ENCODE assay signal across 8 cellular contexts in genomic region chr16:85235988-85236831, GRCh38.
DNase-seq lines count a peak whose midpoint lies in the region; ATAC-seq and TF ChIP-seq lines count a peak whose summit lies in the region.

No MANE protein-coding gene starts in this region.

- TF ChIP-seq CTCF in CD8-positive, alpha-beta T cell (IDR thresholded peaks at IDR 0.05): no peak
- no peak for TF ChIP-seq CTCF in esophagus squamous epithelium (IDR thresholded peaks at IDR 0.05)
- no peak for TF ChIP-seq CTCF in osteoblast (IDR thresholded peaks at IDR 0.05; ENCODE audit: extremely low read depth, low read depth, low read length)

- H2AFZ ChIP-seq in osteoblast (ENCODE audit: low read length): no peak overlapping the region

- peaks cover 3% of the 10 kb centered on the region for H3K79me2 ChIP-seq in osteoblast (ENCODE audit: insufficient read depth, low read length)

- H3K4me1 Mint-ChIP-seq in CD8-positive, alpha-beta T cell (ENCODE audit: low read depth): peaks cover 4% of the 10 kb centered on the region

- H3K36me3 Mint-ChIP-seq in CD8-positive, alpha-beta T cell: no peaks in the 10 kb centered on the region

- peaks cover 11% of the 10 kb centered on the region for H3K4me1 ChIP-seq in CD8-positive, alpha-beta T cell (ENCODE audit: insufficient read depth, low read length)
- peaks cover 22 to 72% (median 26%) of the 10 kb centered on the region in 3 donors for H3K4me1 ChIP-seq in esophagus squamous epithelium
- H3K4me1 ChIP-seq in osteoblast (ENCODE audit: insufficient read depth, low read length): peaks cover 43% of the 10 kb centered on the region

- no peak for ATAC-seq in CD8-positive, alpha-beta T cell
- ATAC-seq in HG03342 (IDR thresholded peaks at IDR 0.05; ENCODE audit: unreplicated experiment): peak; percentile 42
- ATAC-seq in HG03469 (IDR thresholded peaks at IDR 0.05; ENCODE audit: unreplicated experiment): no peak

- 6 to 12% methylated on average over 5 to 6 of the region's 20 CpGs for WGBS in esophagus squamous epithelium, 2 donors

- DNase-seq in CD8-positive, alpha-beta T cell: no peak
- DNase-seq in esophagus squamous epithelium (lab: John Stamatoyannopoulos, UW) (no peak), osteoblast (ENCODE audit: insufficient read length, low spot score, missing footprints) (peak; percentile 96), NCI-H1105 treated with DMSO at 0.1 percent for 48 hours (lab: John Stamatoyannopoulos, UW) (no peak), 8988T (no peak)
- DNase-seq in activated CD4-positive, alpha-beta T cell treated with anti-CD3 and anti-CD28 coated beads for 4 hours: no peak

- no peak overlapping the region for H3K4me3 ChIP-seq in CD8-positive, alpha-beta T cell (ENCODE audit: low read depth, low read length)
- H3K4me3 ChIP-seq in esophagus squamous epithelium: peak overlapping the region in 3 of 4 donors; percentile 19 to 61 (median 44)
- peak overlapping the region; percentile 70 for H3K4me3 ChIP-seq in osteoblast (ENCODE audit: insufficient read depth, low read length)

- TF ChIP-seq POLR2A in esophagus squamous epithelium (IDR thresholded peaks at IDR 0.05): no peak

- intact Hi-C loops in CD8-positive, alpha-beta T cell (cut with DNase I, micrococcal nuclease): no loop called here
- intact Hi-C loops in esophagus squamous epithelium (cut with DNase I): no loop called here

- H4K20me1 ChIP-seq in osteoblast (ENCODE audit: insufficient read depth, low read length): peaks cover 39% of the 10 kb centered on the region

- POLR2A ChIA-PET in CD8-positive, alpha-beta T cell (lab: Charles Lee): no interaction called here

- CTCF ChIA-PET in CD8-positive, alpha-beta T cell (lab: Charles Lee): interaction anchor here (1.0 to 1.8 kb wide), 2 partner anchors 10 to 13 kb away, joined by 3 to 9 read pairs; no protein-coding TSS in a partner anchor

- no peak overlapping the region for H3K27ac ChIP-seq in CD8-positive, alpha-beta T cell (ENCODE audit: low read depth, low read length)
- H3K27ac ChIP-seq in esophagus squamous epithelium: peak overlapping the region; percentile 16 to 83 (median 56)
- H3K27ac ChIP-seq in osteoblast (ENCODE audit: low read depth, low read length): peak overlapping the region; percentile 54

- H3K4me2 ChIP-seq in osteoblast (ENCODE audit: insufficient read depth, low read length): peak overlapping the region; percentile 78

- H3K9me3 Mint-ChIP-seq in CD8-positive, alpha-beta T cell: no peaks in the 10 kb centered on the region

- H3K4me3 Mint-ChIP-seq in CD8-positive, alpha-beta T cell: peak overlapping the region; percentile 61

- peaks cover 20% of the 10 kb centered on the region for H3K27me3 Mint-ChIP-seq in CD8-positive, alpha-beta T cell (ENCODE audit: low read depth)

- H3K27me3 ChIP-seq in CD8-positive, alpha-beta T cell (ENCODE audit: insufficient read depth, low read length): peaks cover 9% of the 10 kb centered on the region
- H3K27me3 ChIP-seq in esophagus squamous epithelium (peaks cover 0 to 54% (median 0%) of the 10 kb centered on the region in 4 donors), osteoblast (ENCODE audit: insufficient read depth, low read length) (no peaks in the 10 kb centered on the region)

- no peaks in the 10 kb centered on the region for H3K9me3 ChIP-seq in CD8-positive, alpha-beta T cell (ENCODE audit: low read length)
- H3K9me3 ChIP-seq in esophagus squamous epithelium (no peaks in the 10 kb centered on the region), osteoblast (ENCODE audit: low read depth, low read length) (no peaks in the 10 kb centered on the region)

- no peak overlapping the region for H3K27ac Mint-ChIP-seq in CD8-positive, alpha-beta T cell

- no peaks in the 10 kb centered on the region for H3K36me3 ChIP-seq in CD8-positive, alpha-beta T cell (ENCODE audit: insufficient read depth, low read length)
- no peaks in the 10 kb centered on the region for H3K36me3 ChIP-seq in esophagus squamous epithelium
- no peaks in the 10 kb centered on the region for H3K36me3 ChIP-seq in osteoblast (ENCODE audit: insufficient read depth, low read length)
